In the genomic region with DNA sequence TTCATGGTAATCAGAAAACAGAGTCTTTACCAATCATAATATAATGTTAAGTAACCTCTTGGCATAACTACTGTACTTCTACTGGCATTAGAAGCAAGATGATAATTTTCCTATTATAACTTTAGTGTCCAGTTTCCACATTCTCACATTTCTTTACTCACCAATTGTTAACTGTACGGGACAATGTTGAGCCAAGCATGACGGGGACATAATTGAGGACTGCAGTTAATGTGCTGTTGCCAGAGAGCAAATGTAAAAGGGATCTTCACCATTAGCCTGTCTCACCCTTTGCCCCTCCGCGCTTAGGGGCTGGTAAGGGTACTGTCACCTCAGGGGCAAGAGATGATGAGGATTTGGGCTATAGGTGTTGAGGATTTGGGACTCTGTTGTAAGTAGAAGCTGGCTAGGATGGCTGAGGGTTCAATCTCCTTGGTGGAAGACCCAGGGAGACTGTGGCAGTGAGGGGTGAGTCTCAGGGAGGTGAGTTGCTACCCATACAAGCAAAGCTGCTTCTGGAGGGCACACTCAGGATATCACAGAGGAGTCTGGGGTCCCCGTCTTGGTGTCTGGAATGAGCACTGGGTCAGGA, we compare ENCODE assay signal across 1 cellular context.
TF ChIP-seq lines count a peak whose summit lies in the region.

No MANE protein-coding gene starts in this region.

TF ChIP-seq in K562, 482 proteins besides CTCF, POLR2A, EP300 and RAD21:
- peak; percentile 50; the same call in 1 of the 2 replicates for TF ChIP-seq GTF2A2 (tag; IDR thresholded peaks at IDR 0.05)
- TF ChIP-seq ZNF584 (CRISPR knock-in tag; IDR thresholded peaks at IDR 0.05; ENCODE audit: low read depth): peak; percentile 58
- no peak for TF ChIP-seq ZNF431 (CRISPR knock-in tag; IDR thresholded peaks at IDR 0.05)
- 0 out of 2 replicates have a peak, but pooled peaks have one; percentile 11 for TF ChIP-seq PYGO2 (tag; IDR thresholded peaks at IDR 0.05)
- 0 out of 2 replicates have a peak, but pooled peaks have one; percentile 19 for TF ChIP-seq ZNF589 (CRISPR knock-in tag; IDR thresholded peaks at IDR 0.05; ENCODE audit: low read depth)
- TF ChIP-seq, protein P1, sequence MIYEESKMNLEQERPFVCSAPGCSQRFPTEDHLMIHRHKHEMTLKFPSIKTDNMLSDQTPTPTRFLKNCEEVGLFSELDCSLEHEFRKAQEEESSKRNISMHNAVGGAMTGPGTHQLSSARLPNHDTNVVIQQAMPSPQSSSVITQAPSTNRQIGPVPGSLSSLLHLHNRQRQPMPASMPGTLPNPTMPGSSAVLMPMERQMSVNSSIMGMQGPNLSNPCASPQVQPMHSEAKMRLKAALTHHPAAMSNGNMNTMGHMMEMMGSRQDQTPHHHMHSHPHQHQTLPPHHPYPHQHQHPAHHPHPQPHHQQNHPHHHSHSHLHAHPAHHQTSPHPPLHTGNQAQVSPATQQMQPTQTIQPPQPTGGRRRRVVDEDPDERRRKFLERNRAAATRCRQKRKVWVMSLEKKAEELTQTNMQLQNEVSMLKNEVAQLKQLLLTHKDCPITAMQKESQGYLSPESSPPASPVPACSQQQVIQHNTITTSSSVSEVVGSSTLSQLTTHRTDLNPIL (CRISPR knock-in tag; IDR thresholded peaks at IDR 0.05): no peak
- 0 out of 4 replicates have a peak, but pooled peaks of 1 of the 2 experiments have one; percentile 25 for TF ChIP-seq MAZ (CRISPR knock-in tag; conservative IDR thresholded peaks at IDR 0.05 in 1 of 2, IDR thresholded peaks at IDR 0.05 in 1 of 2)
- TF ChIP-seq ZNF175 (CRISPR knock-in tag; IDR thresholded peaks at IDR 0.05; ENCODE audit: low read depth): peak; percentile 25
TF ChIP-seq in K562: peak in this region for 6.
